ENCODE assay signal across 9 cellular contexts in the genomic region with DNA sequence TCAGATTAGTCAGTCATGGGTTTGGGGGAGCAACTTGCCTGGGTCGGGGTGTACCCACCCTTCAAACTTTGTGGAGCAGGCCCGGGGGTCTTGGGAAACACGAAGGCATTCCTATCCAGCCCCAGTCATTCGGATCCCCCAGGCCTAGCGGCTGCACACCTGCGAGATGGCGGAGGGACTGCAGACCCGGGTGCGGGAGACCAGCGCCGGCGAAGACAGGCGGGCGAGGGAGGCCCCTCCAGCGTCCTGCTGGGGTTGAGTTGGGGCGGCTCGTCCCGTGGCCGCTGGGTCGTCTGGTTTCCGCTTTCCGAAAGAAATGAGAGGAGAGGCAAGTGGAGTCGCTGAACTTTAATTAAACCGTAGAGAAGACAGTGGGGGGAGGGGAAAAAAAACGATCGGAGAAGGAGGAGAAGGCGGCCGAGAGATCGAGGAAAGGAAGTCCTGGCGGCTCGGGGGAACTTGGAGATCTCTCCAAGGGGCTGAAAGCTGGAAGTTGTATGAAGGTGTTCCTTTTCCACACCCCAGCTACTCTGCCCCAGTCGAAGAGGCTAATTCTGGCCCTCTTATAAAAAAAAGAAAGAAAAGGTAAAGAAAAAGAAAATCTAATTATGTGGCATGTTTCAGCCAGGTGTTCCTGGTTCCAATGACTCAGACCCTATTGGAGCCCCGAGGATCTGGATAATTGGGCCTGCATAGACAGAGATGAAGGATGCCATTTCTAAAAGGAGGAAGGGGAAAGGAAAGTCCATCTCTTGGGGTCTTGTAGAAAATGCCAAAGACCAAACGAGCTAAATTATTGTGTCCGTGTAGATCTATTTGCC. TPM values are rescaled to one million over a fixed set of nuclear protein-coding genes. Genes with fewer than 3 reads are reported as not detected.
DNase-seq lines count a peak whose midpoint lies in the region; FAIRE-seq and TF ChIP-seq lines count a peak whose summit lies in the region.
"Not testable (repeated sequence)": the region's sequence is repeated elsewhere in the genome, so short reads cannot be mapped to it uniquely, and the experiment has no call there.
"Had no signal": no experiment of that assay in that cellular context is flagged by ENCODE, and none has a peak within 500 bp of the region (broad histone marks: within the 10 kb centered on the region; RNA-seq: fewer than 3 reads in every experiment).

No MANE protein-coding gene starts in this region.

- 6% methylated on average over 21 of the region's 35 CpGs for WGBS in esophagus muscularis mucosa
- 4 to 10% (median 6%) methylated on average over 35 of the region's 35 CpGs for WGBS in small intestine, 3 donors
- WGBS in thymus, result 4% methylated on average over 35 of the region's 35 CpGs

- H3K4me3 Mint-ChIP-seq in mesothelial cell of epicardium, result peak overlapping the region; percentile 73

- H3K9me3 ChIP-seq in adipocyte (ENCODE audit: control insufficient read depth, low read length); esophagus muscularis mucosa; small intestine (ENCODE audit: control insufficient read depth, low read depth); thymus (ENCODE audit: control insufficient read depth): not testable (repeated sequence)

- H3K27me3 ChIP-seq in adipocyte (replicated peaks; ENCODE audit: control insufficient read depth, insufficient read depth, low read length); esophagus muscularis mucosa; small intestine (ENCODE audit: control insufficient read depth in 2 of 2, insufficient read depth in 2 of 2, low read length in 2 of 2); thymus (ENCODE audit: control insufficient read depth, insufficient read depth): not testable (repeated sequence)

- peak overlapping the region; percentile 81 for H3K9ac ChIP-seq in adipocyte (ENCODE audit: low read length)

- intact Hi-C loops in esophagus muscularis mucosa (cut with DNase I), result not testable (repeated sequence)

- TF ChIP-seq CTCF in esophagus muscularis mucosa (IDR thresholded peaks at IDR 0.05); mesothelial cell of epicardium (IDR thresholded peaks at IDR 0.05; ENCODE audit: unreplicated experiment): not testable (repeated sequence)

- H3K9me3 Mint-ChIP-seq in mesothelial cell of epicardium, result not testable (repeated sequence)

- DNase-seq in ELF-1 (ENCODE audit: low read depth, low spot score) (peak; percentile 56), RPMI7951 (ENCODE audit: low read depth) (peak; percentile 27), mesothelial cell of epicardium (ENCODE audit: low spot score in 2 of 2, unreplicated experiment in 2 of 2) (peak in 1 of 2 experiments; percentile 63), small intestine (peak; percentile 45)
- DNase-seq in activated CD8-positive, alpha-beta memory T cell treated with anti-CD3 and anti-CD28 coated beads, Interleukin-2, amount 50 U/mL, for 48 hours, result peak; percentile 67
- not testable (repeated sequence) for DNase-seq in adipocyte (ENCODE audit: low read depth); esophagus muscularis mucosa (ENCODE audit: extremely low spot score)

- TF ChIP-seq EP300 in esophagus muscularis mucosa (IDR thresholded peaks at IDR 0.05), result not testable (repeated sequence)

- peak overlapping the region; percentile 74 for H3K4me3 ChIP-seq in adipocyte (ENCODE audit: low read length)
- peak overlapping the region; percentile 48 to 61 (median 54) for H3K4me3 ChIP-seq in esophagus muscularis mucosa
- H3K4me3 ChIP-seq in small intestine (ENCODE audit: low read depth in 1 of 2, low read length in 2 of 2), result peak overlapping the region in 1 of 2 donors; percentile 57
- peak overlapping the region; percentile 57 for H3K4me3 ChIP-seq in thymus (ENCODE audit: low read length)

- FAIRE-seq in small intestine (lab: Jason Lieb, UNC), result not testable (repeated sequence)

- not testable (repeated sequence) for H3K4me1 ChIP-seq in adipocyte (ENCODE audit: control insufficient read depth, insufficient read depth, low read length); small intestine (ENCODE audit: control insufficient read depth in 2 of 2, insufficient read depth in 1 of 2, low read depth in 1 of 2, low read length in 1 of 2); thymus (ENCODE audit: control insufficient read depth, insufficient read depth, low read length)
- peaks cover 0 to 48% (median 30%) of the 10 kb centered on the region in 4 donors for H3K4me1 ChIP-seq in esophagus muscularis mucosa

- peak overlapping the region; percentile 99 for H3K27ac Mint-ChIP-seq in mesothelial cell of epicardium

- peak overlapping the region; percentile 92 to 96 (median 95) for H3K27ac ChIP-seq in esophagus muscularis mucosa (replicated peaks in 1 of 4)
- peak overlapping the region; percentile 78 to 89 for H3K27ac ChIP-seq in small intestine (ENCODE audit: low read depth in 1 of 2, low read length in 1 of 2)
- peak overlapping the region; percentile 74 for H3K27ac ChIP-seq in thymus (ENCODE audit: low read depth)

- H3K27me3 Mint-ChIP-seq in mesothelial cell of epicardium (ENCODE audit: low read depth), result not testable (repeated sequence)

- not testable (repeated sequence) for H3K36me3 ChIP-seq in adipocyte (ENCODE audit: control insufficient read depth, insufficient read depth, low read length, severe bottlenecking); esophagus muscularis mucosa; small intestine (ENCODE audit: control insufficient read depth in 2 of 2, insufficient read depth in 2 of 2, low read length in 2 of 2); thymus (ENCODE audit: control insufficient read depth, insufficient read depth)

- H3K36me3 Mint-ChIP-seq in mesothelial cell of epicardium, result not testable (repeated sequence)

- peaks cover 82% of the 10 kb centered on the region for H3K4me1 Mint-ChIP-seq in mesothelial cell of epicardium

- not testable (repeated sequence) for TF ChIP-seq POLR2A in esophagus muscularis mucosa (IDR thresholded peaks at IDR 0.05; ENCODE audit: low read depth)

RNA-seq across cellular contexts. Expression of a gene that starts 28.2 kb away (rescaled TPM):
- 2.5 and 4.7 TPM in 2 replicates for total RNA-seq in RPMI7951 (2014; rRNA removed; shearing (Covaris generic))
- total RNA-seq in esophagus muscularis mucosa (1 to 10 TPM in 3 of 4 donors, under 1 TPM in 1; 0.83 to 3.6 (median 2.5) TPM), mesothelial cell of epicardium (67.4 to 73.6 TPM (median 69.4 TPM) in 3 replicates)
- polyA plus RNA-seq in small intestine (1 to 10 TPM in 1 of 3 donors, under 1 TPM in 1, not detected in 1; 0.54 to 1.1 TPM), thymus (0.37 TPM)

RNA-seq across cellular contexts. Expression of a gene that starts 48.9 kb away (rescaled TPM):
- 0.78 and 2.0 TPM in 2 replicates for total RNA-seq in RPMI7951 (2014; rRNA removed; shearing (Covaris generic))
- total RNA-seq in esophagus muscularis mucosa (1 to 10 TPM in 1 of 4 donors, under 1 TPM in 1, not detected in 2; 0.83 to 2.0 TPM), mesothelial cell of epicardium (28.7 to 33.8 TPM (median 29.3 TPM) in 3 replicates)
- polyA plus RNA-seq in small intestine (under 1 TPM in 1 of 3 donors, not detected in 2; 0.63 TPM), thymus (not detected)
- total RNA-seq: dorsolateral prefrontal cortex had no signal

RNA-seq across cellular contexts. Expression of a gene that starts 53.6 kb away (rescaled TPM):
- total RNA-seq in RPMI7951 (2014; rRNA removed; shearing (Covaris generic)), result 0.84 and 1.5 TPM in 2 replicates
- total RNA-seq in esophagus muscularis mucosa, result under 1 TPM in 3 of 4 donors, not detected in 1; 0.23 to 0.42 (median 0.32) TPM
- 15.5 to 17.4 TPM (median 16.3 TPM) in 3 replicates for total RNA-seq in mesothelial cell of epicardium
- polyA plus RNA-seq in small intestine, result 1 to 10 TPM in 2 of 3 donors, not detected in 1; 1.5 to 1.9 TPM
- polyA plus RNA-seq in thymus, result 0.43 TPM
- total RNA-seq: dorsolateral prefrontal cortex had no signal

Comparison
In these comparisons a context has a peak if more than half of its experiments do, and no peak if none do; other contexts are left out.
1. RNA of a gene that starts 28.2 kb away (total RNA-seq): 67.4 to 73.6 TPM in mesothelial cell of epicardium; 2.5 to 4.7 TPM in RPMI7951 and 0.83 to 3.6 TPM in esophagus muscularis mucosa; every median in the first group is over 10 times any median in the second.
2. Peak in every context shown above with its lines, with median percentiles within 50 percentile points of each other: H3K27ac ChIP-seq.